ENCODE assay signal across 22 cellular contexts in genomic region chr9:129307227-129307970, GRCh38.
A peak's percentile ranks its signal among the peaks of the same experiment; 100 is the strongest.
DNase-seq lines count a peak whose midpoint lies in the region; ATAC-seq and TF ChIP-seq lines count a peak whose summit lies in the region.
"Had no signal": no experiment of that assay in that cellular context is flagged by ENCODE, and none has a peak within 500 bp of the region (broad histone marks: within the 10 kb centered on the region; RNA-seq: fewer than 3 reads in every experiment).

No MANE protein-coding gene starts in this region.

- H3K4me3 ChIP-seq in WERI-Rb-1 (ENCODE audit: low read depth, low read length) (no peak overlapping the region), endodermal cell (ENCODE audit: low read length) (no peak overlapping the region), stomach (no peak overlapping the region), neural progenitor cell (no peak overlapping the region)
- H3K4me3 ChIP-seq: heart left ventricle, lung, MG63, skin epidermis had no signal

- H3K79me2 ChIP-seq in neural progenitor cell (ENCODE audit: low read depth) = no peaks in the 10 kb centered on the region
- H3K79me2 ChIP-seq: parathyroid adenoma had no signal

- intact Hi-C loops in stomach (cut with DNase I; ENCODE audit: low total_unique reads) = no loop called here

- no peak overlapping the region for H2AFZ ChIP-seq in neural progenitor cell (replicated peaks)
- H2AFZ ChIP-seq: parathyroid adenoma had no signal

- no peaks in the 10 kb centered on the region for H3K36me3 Mint-ChIP-seq in endodermal cell (ENCODE audit: low read depth)
- peaks cover 3% of the 10 kb centered on the region for H3K36me3 Mint-ChIP-seq in neural progenitor cell

- H3F3A ChIP-seq in neural progenitor cell (ENCODE audit: low read depth) = no peaks in the 10 kb centered on the region

- H3K27me3 Mint-ChIP-seq in endodermal cell (ENCODE audit: insufficient read depth) (peaks cover 5% of the 10 kb centered on the region), neural progenitor cell (ENCODE audit: insufficient read depth, low read depth) (peaks cover 9% of the 10 kb centered on the region)

- H3K4me1 Mint-ChIP-seq in endodermal cell = peaks cover 6% of the 10 kb centered on the region
- peaks cover 11% of the 10 kb centered on the region for H3K4me1 Mint-ChIP-seq in neural progenitor cell

- H3K9me3 ChIP-seq in WERI-Rb-1 (ENCODE audit: severe bottlenecking) (peaks cover 19% of the 10 kb centered on the region), endodermal cell (ENCODE audit: control insufficient read depth, low read length) (peaks cover 8% of the 10 kb centered on the region), stomach (peaks cover 0 to under 1% (median 0%) of the 10 kb centered on the region in 4 donors), neural progenitor cell (ENCODE audit: low read depth) (peaks cover 3% of the 10 kb centered on the region)

- peak; percentile 37 for DNase-seq in activated effector memory CD4-positive, alpha-beta T cell treated with anti-CD3 and anti-CD28 coated beads, Interleukin-2, amount 50 U/mL, for 16 hours
- no peak for DNase-seq in activated effector memory CD4-positive, alpha-beta T cell treated with Interleukin-2 at 50 U/mL for 16 hours
- DNase-seq in WERI-Rb-1 (peak; percentile 29), endodermal cell (peak; percentile 38), stomach (peak; percentile 3), GM20000 (ENCODE audit: low spot score) (no peak), neural progenitor cell (ENCODE audit: low spot score) (no peak)
- DNase-seq: activated CD4-positive, alpha-beta T cell treated with anti-CD3 and anti-CD28 coated beads for 1 hour; AML-193; cerebellar nuclear complex; H9; MG63; NCI-H187 treated with DMSO at 0.1 percent for 48 hours; NCI-H524 treated with DMSO at 0.1 percent for 48 hours; PC-3; stimulated activated CD4-positive, alpha-beta T cell treated with anti-CD3 and anti-CD28 coated beads, Interleukin-4, amount 100 ng/mL, for 1 hour; substantia nigra had no signal

- H3K4me1 ChIP-seq in endodermal cell (ENCODE audit: control insufficient read depth, insufficient read depth, low read length) = no peaks in the 10 kb centered on the region
- no peaks in the 10 kb centered on the region for H3K4me1 ChIP-seq in stomach
- peaks cover 3% of the 10 kb centered on the region for H3K4me1 ChIP-seq in neural progenitor cell
- H3K4me1 ChIP-seq: heart left ventricle, parathyroid adenoma had no signal

- 87 to 88% methylated on average over 11 to 13 of the region's 13 CpGs for WGBS in endodermal cell (ENCODE audit: insufficient coverage in 1 of 2, insufficient read length in 1 of 2), 2 experiments
- 75 to 83% (median 78%) methylated on average over 13 of the region's 13 CpGs for WGBS in stomach, 5 donors

- H3K27ac Mint-ChIP-seq in endodermal cell = no peak overlapping the region
- no peak overlapping the region for H3K27ac Mint-ChIP-seq in neural progenitor cell
- H3K27ac Mint-ChIP-seq: H9 had no signal

- ATAC-seq in GM18520 (IDR thresholded peaks at IDR 0.05; ENCODE audit: unreplicated experiment) = no peak
- ATAC-seq: heart left ventricle, PC-3 had no signal

- H3K9ac ChIP-seq in endodermal cell (ENCODE audit: extremely low read depth, low read length, poor library complexity, severe bottlenecking) (no peak overlapping the region), neural progenitor cell (no peak overlapping the region)
- H3K9ac ChIP-seq: parathyroid adenoma had no signal

- peaks cover 14% of the 10 kb centered on the region for H3K9me3 Mint-ChIP-seq in endodermal cell
- H3K9me3 Mint-ChIP-seq in neural progenitor cell = peaks cover 9% of the 10 kb centered on the region

- TF ChIP-seq CTCF in WERI-Rb-1 (IDR thresholded peaks at IDR 0.05; ENCODE audit: low read depth, low read length) (no peak), endodermal cell (conservative IDR thresholded peaks at IDR 0.05) (no peak), stomach (IDR thresholded peaks at IDR 0.05) (no peak), GM20000 (IDR thresholded peaks at IDR 0.05; ENCODE audit: extremely low read depth, missing control alignments) (no peak), neural progenitor cell (IDR thresholded peaks at IDR 0.05) (no peak)

- TF ChIP-seq EP300 in stomach (IDR thresholded peaks at IDR 0.05) = no peak

- no peaks in the 10 kb centered on the region for H4K20me1 ChIP-seq in neural progenitor cell (ENCODE audit: low read depth)

- H3K27me3 ChIP-seq in WERI-Rb-1 (ENCODE audit: insufficient read depth, low read depth, severe bottlenecking) (no peaks in the 10 kb centered on the region), endodermal cell (ENCODE audit: control insufficient read depth, insufficient read depth, low read length, poor library complexity, severe bottlenecking) (no peaks in the 10 kb centered on the region), stomach (no peaks in the 10 kb centered on the region), neural progenitor cell (no peaks in the 10 kb centered on the region)
- H3K27me3 ChIP-seq: heart left ventricle, MG63 had no signal

- H3K36me3 ChIP-seq in WERI-Rb-1 (no peaks in the 10 kb centered on the region), endodermal cell (ENCODE audit: control insufficient read depth, insufficient read depth, low read length) (no peaks in the 10 kb centered on the region), stomach (no peaks in the 10 kb centered on the region), neural progenitor cell (no peaks in the 10 kb centered on the region)
- H3K36me3 ChIP-seq: heart left ventricle, MG63 had no signal

- H3K27ac ChIP-seq in WERI-Rb-1 = no peak overlapping the region; the same call in 1 of the 2 replicates
- H3K27ac ChIP-seq in endodermal cell (ENCODE audit: low read depth, low read length) = no peak overlapping the region
- no peak overlapping the region for H3K27ac ChIP-seq in stomach
- H3K27ac ChIP-seq in neural progenitor cell = no peak overlapping the region
- H3K27ac ChIP-seq: heart left ventricle, parathyroid adenoma, skin epidermis had no signal

- H3K4me2 ChIP-seq in neural progenitor cell = no peak overlapping the region

- H3K4me3 Mint-ChIP-seq in endodermal cell (no peak overlapping the region), neural progenitor cell (no peak overlapping the region)
- H3K4me3 Mint-ChIP-seq: H9 had no signal

- no peak for TF ChIP-seq POLR2A in stomach (IDR thresholded peaks at IDR 0.05)

Comparison
In these comparisons a context has a peak if more than half of its experiments do, and no peak if none do; other contexts are left out.
1. DNase-seq: peak in activated effector memory CD4-positive, alpha-beta T cell treated with anti-CD3 and anti-CD28 coated beads, Interleukin-2, amount 50 U/mL, for 16 hours (single experiment), WERI-Rb-1 (single experiment), endodermal cell (single experiment) and stomach (single experiment); none in activated effector memory CD4-positive, alpha-beta T cell treated with Interleukin-2 at 50 U/mL for 16 hours (single experiment), GM20000 (single experiment) and neural progenitor cell (single experiment).